In the genomic region with DNA sequence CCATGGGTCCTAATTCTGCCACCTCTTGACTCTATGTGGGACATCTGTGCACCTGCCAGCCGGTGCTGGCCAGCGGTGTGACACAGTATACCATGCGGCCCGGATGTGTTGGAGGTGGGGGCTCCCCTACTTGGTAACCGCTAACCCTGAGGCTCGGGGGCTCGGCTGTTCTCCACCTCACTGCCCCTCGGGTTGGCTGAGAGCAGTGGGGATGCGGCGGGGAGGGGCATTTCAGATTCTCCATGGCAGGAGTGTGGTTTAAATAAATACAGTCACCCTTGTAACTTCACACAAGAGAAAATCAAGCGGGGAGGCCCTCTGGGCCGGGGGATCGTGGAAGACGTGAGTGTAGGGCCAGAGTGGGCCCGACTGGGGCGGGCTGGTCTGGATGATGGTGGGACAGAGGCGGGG, we compare ENCODE assay signal across 18 cellular contexts. TPM values are rescaled to one million over a fixed set of nuclear protein-coding genes. Genes with fewer than 3 reads are reported as not detected.
"Had no signal": no experiment of that assay in that cellular context is flagged by ENCODE, and none has a peak within 500 bp of the region (broad histone marks: within the 10 kb centered on the region; RNA-seq: fewer than 3 reads in every experiment).

No MANE protein-coding gene starts in this region.

- H3K36me3 Mint-ChIP-seq: activated naive CD8-positive, alpha-beta T cell treated with anti-CD3 and anti-CD28 coated beads for 36 hours; brain had no signal

- H3K27ac ChIP-seq: esophagus squamous epithelium, neutrophil, thoracic aorta had no signal

- H3K36me3 ChIP-seq: esophagus squamous epithelium, neutrophil, thoracic aorta had no signal

- H3K27me3 ChIP-seq: neutrophil had no signal

- H3K27me3 Mint-ChIP-seq: activated naive CD8-positive, alpha-beta T cell treated with anti-CD3 and anti-CD28 coated beads for 36 hours; brain; central memory CD8-positive, alpha-beta T cell; stimulated activated naive CD8-positive, alpha-beta T cell treated with anti-CD3 and anti-CD28 coated beads, Interleukin-15, amount 100 ng/mL, for 72 hours had no signal

- H3K4me3 ChIP-seq: esophagus squamous epithelium, thoracic aorta had no signal

- H3K4me3 Mint-ChIP-seq: activated naive CD8-positive, alpha-beta T cell treated with anti-CD3 and anti-CD28 coated beads for 36 hours; brain; central memory CD8-positive, alpha-beta T cell; stimulated activated naive CD8-positive, alpha-beta T cell treated with anti-CD3 and anti-CD28 coated beads, Interleukin-15, amount 100 ng/mL, for 72 hours had no signal

- H3K4me1 Mint-ChIP-seq: activated naive CD8-positive, alpha-beta T cell treated with anti-CD3 and anti-CD28 coated beads for 36 hours; central memory CD8-positive, alpha-beta T cell; stimulated activated naive CD8-positive, alpha-beta T cell treated with anti-CD3 and anti-CD28 coated beads, Interleukin-15, amount 100 ng/mL, for 72 hours had no signal

- H3K9me3 Mint-ChIP-seq: activated naive CD8-positive, alpha-beta T cell treated with anti-CD3 and anti-CD28 coated beads for 36 hours; central memory CD8-positive, alpha-beta T cell; stimulated activated naive CD8-positive, alpha-beta T cell treated with anti-CD3 and anti-CD28 coated beads, Interleukin-15, amount 100 ng/mL, for 72 hours had no signal

- H3K4me1 ChIP-seq: esophagus squamous epithelium had no signal

- ATAC-seq: stimulated activated naive CD8-positive, alpha-beta T cell treated with anti-CD3 and anti-CD28 coated beads, Interleukin-15, amount 100 ng/mL, for 72 hours had no signal

- H3K9me3 ChIP-seq: esophagus squamous epithelium, neutrophil, thoracic aorta had no signal

- DNase-seq: activated CD4-positive, CD25-positive, alpha-beta regulatory T cell; activated naive CD8-positive, alpha-beta T cell treated with anti-CD3 and anti-CD28 coated beads for 36 hours; activated T-cell treated with anti-CD3 and anti-CD28 coated beads, Interleukin-2, amount 50 U/mL, for 48 hours; cortex of kidney; effector CD8-positive, alpha-beta T cell; esophagus squamous epithelium; hypothalamus; kidney glomerular epithelial cell; stimulated activated naive CD8-positive, alpha-beta T cell treated with anti-CD3 and anti-CD28 coated beads, Interleukin-15, amount 100 ng/mL, for 72 hours had no signal

RNA-seq across cellular contexts. Expression of a gene that starts 11.0 kb away (rescaled TPM):
- total RNA-seq: activated naive CD8-positive, alpha-beta T cell treated with anti-CD3 and anti-CD28 coated beads for 36 hours; endothelial cell of umbilical vein; esophagus squamous epithelium; fibroblast of villous mesenchyme; glomerular endothelial cell; lung microvascular endothelial cell; thoracic aorta; urinary bladder had no signal

RNA-seq across cellular contexts. Expression of a gene that starts 22.3 kb away (rescaled TPM):
- total RNA-seq: activated naive CD8-positive, alpha-beta T cell treated with anti-CD3 and anti-CD28 coated beads for 36 hours; endothelial cell of umbilical vein; esophagus squamous epithelium; fibroblast of villous mesenchyme; glomerular endothelial cell; lung microvascular endothelial cell; thoracic aorta; urinary bladder had no signal

RNA-seq across cellular contexts. Expression of a gene that starts 29.6 kb away (rescaled TPM):
- total RNA-seq: activated naive CD8-positive, alpha-beta T cell treated with anti-CD3 and anti-CD28 coated beads for 36 hours; endothelial cell of umbilical vein; esophagus squamous epithelium; fibroblast of villous mesenchyme; glomerular endothelial cell; lung microvascular endothelial cell; thoracic aorta; urinary bladder had no signal

RNA-seq across cellular contexts. Expression of a gene that starts 44.5 kb away (rescaled TPM):
- total RNA-seq: activated naive CD8-positive, alpha-beta T cell treated with anti-CD3 and anti-CD28 coated beads for 36 hours; endothelial cell of umbilical vein; esophagus squamous epithelium; fibroblast of villous mesenchyme; glomerular endothelial cell; lung microvascular endothelial cell; thoracic aorta; urinary bladder had no signal

RNA-seq across cellular contexts. Expression of a gene that starts 51.4 kb away (rescaled TPM):
- total RNA-seq: activated naive CD8-positive, alpha-beta T cell treated with anti-CD3 and anti-CD28 coated beads for 36 hours; endothelial cell of umbilical vein; esophagus squamous epithelium; fibroblast of villous mesenchyme; glomerular endothelial cell; lung microvascular endothelial cell; thoracic aorta; urinary bladder had no signal
